Comparison of ENCODE assay signal across 1 cellular context in the genomic region with DNA sequence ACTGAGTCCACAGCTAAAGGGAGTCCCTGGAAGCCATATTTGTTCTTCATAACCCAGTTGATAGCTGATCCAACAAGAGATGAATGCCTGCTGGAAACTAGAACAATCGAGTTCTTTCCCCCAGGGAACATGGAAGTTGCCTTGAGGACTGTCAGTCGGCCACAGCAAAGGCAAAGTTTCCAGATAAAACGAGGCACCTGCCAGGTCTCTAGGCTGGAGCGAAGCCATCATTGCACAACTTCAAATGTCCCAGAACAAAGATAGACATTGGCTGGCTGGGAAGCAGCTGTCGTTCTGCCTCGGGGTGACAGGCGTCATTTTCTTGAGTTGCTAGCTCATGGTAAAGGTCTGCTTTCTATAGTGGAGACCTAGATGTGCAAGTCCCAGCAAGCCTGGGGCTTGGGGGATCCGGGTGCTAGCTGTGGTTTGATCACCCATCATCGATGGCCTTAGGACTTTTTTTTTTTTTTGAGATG.
TF ChIP-seq lines count a peak whose summit lies in the region.

No MANE protein-coding gene starts in this region.

TF ChIP-seq in K562, 482 proteins besides CTCF, POLR2A, EP300 and RAD21 (continued from another document):
- TF ChIP-seq CEBPG (CRISPR knock-in tag; IDR thresholded peaks at IDR 0.05) = no peak
- TF ChIP-seq CEBPG (tag; conservative IDR thresholded peaks at IDR 0.05 in 1 of 2, IDR thresholded peaks at IDR 0.05 in 1 of 2) = peak; percentile 23 to 72; a peak in 3 of 4 replicates
- TF ChIP-seq CEBPB (tag; IDR thresholded peaks at IDR 0.05) = peak; percentile 91
- TF ChIP-seq BACH1 (tag; IDR thresholded peaks at IDR 0.05) = peak; percentile 29; the same call in 1 of the 2 replicates
- TF ChIP-seq ZBTB11 (CRISPR knock-in tag; IDR thresholded peaks at IDR 0.05) = peak in 1 of 3 experiments; percentile 70; a peak in 1 of 6 replicates
- no peak for TF ChIP-seq ZNF717 (CRISPR knock-in tag; IDR thresholded peaks at IDR 0.05)
- TF ChIP-seq KLF16 (IDR thresholded peaks at IDR 0.05) = no peak
- TF ChIP-seq, protein P1, sequence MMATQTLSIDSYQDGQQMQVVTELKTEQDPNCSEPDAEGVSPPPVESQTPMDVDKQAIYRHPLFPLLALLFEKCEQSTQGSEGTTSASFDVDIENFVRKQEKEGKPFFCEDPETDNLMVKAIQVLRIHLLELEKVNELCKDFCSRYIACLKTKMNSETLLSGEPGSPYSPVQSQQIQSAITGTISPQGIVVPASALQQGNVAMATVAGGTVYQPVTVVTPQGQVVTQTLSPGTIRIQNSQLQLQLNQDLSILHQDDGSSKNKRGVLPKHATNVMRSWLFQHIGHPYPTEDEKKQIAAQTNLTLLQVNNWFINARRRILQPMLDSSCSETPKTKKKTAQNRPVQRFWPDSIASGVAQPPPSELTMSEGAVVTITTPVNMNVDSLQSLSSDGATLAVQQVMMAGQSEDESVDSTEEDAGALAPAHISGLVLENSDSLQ (IDR thresholded peaks at IDR 0.05) = 0 out of 2 replicates have a peak, but pooled peaks have one; percentile 14
